ENCODE assay signal across 8 cellular contexts in genomic region chr10:117541909-117542705, GRCh38. TPM values are rescaled to one million over a fixed set of nuclear protein-coding genes. Genes with fewer than 3 reads are reported as not detected.
DNase-seq lines count a peak whose midpoint lies in the region; ATAC-seq and TF ChIP-seq lines count a peak whose summit lies in the region.

No MANE protein-coding gene starts in this region.

- H3K27ac ChIP-seq in coronary artery (peak overlapping the region; percentile 51 to 52), mesendoderm (ENCODE audit: low read depth, low read length) (no peak overlapping the region)

- H3K18ac ChIP-seq in mesendoderm (ENCODE audit: low read length) = no peak overlapping the region

- peaks cover 68% of the 10 kb centered on the region for H3K27me3 ChIP-seq in mesendoderm (ENCODE audit: insufficient read depth, low read length, poor library complexity)

- no peak overlapping the region for H2BK15ac ChIP-seq in mesendoderm (replicated peaks; ENCODE audit: low read depth)

- H3K36me3 ChIP-seq in mesendoderm (ENCODE audit: control insufficient read depth, insufficient read depth, low read length) = no peaks in the 10 kb centered on the region

- no peak overlapping the region for H2BK120ac ChIP-seq in mesendoderm (ENCODE audit: low read depth, low read length)

- H3K56ac ChIP-seq in mesendoderm (ENCODE audit: low read length) = peak overlapping the region; percentile 76

- H2AK5ac ChIP-seq in mesendoderm (ENCODE audit: low read length) = no peak overlapping the region

- H4K5ac ChIP-seq in mesendoderm (ENCODE audit: low read length) = no peak overlapping the region

- no peak overlapping the region for H3K23ac ChIP-seq in mesendoderm (ENCODE audit: low read length)

- peak overlapping the region; percentile 53 for H3K9ac ChIP-seq in mesendoderm (ENCODE audit: low read length)

- H3K4me2 ChIP-seq in mesendoderm (ENCODE audit: low read length) = peak overlapping the region; percentile 80

- DNase-seq in Caki2 (ENCODE audit: low read depth) (peak; percentile 58), NCI-H1048 (lab: John Stamatoyannopoulos, UW) (peak; percentile 76), coronary artery (ENCODE audit: low spot score) (no peak), mesendoderm (peak; percentile 94), NCI-H774 (lab: John Stamatoyannopoulos, UW) (no peak), NAMALWA (ENCODE audit: low spot score) (no peak)
- no peak for DNase-seq in activated CD8-positive, alpha-beta memory T cell treated with anti-CD3 and anti-CD28 coated beads for 24 hours

- no peak for ATAC-seq in HG03354 (IDR thresholded peaks at IDR 0.05; ENCODE audit: poor library complexity, severe bottlenecking, unreplicated experiment)

- no peak overlapping the region for H3K4ac ChIP-seq in mesendoderm (ENCODE audit: low read depth, low read length)

- no peaks in the 10 kb centered on the region for H3K79me1 ChIP-seq in mesendoderm (ENCODE audit: low read length)

- no CpG with 5 or more reads among the region's 62 CpGs for WGBS in mesendoderm (ENCODE audit: extremely low coverage, insufficient coverage, low lambda C conversion rate)

- H3K79me2 ChIP-seq in mesendoderm (ENCODE audit: control insufficient read depth, insufficient read depth, low read length) = no peaks in the 10 kb centered on the region

- peak overlapping the region; percentile 59 for H3K4me3 ChIP-seq in coronary artery
- peak overlapping the region; percentile 39 for H3K4me3 ChIP-seq in mesendoderm (ENCODE audit: low read length)

- no peak overlapping the region for H2BK5ac ChIP-seq in mesendoderm (ENCODE audit: low read length)

- peaks cover 7% of the 10 kb centered on the region for H3K4me1 ChIP-seq in mesendoderm (ENCODE audit: control insufficient read depth, low read depth, low read length)

- TF ChIP-seq CTCF in coronary artery (IDR thresholded peaks at IDR 0.05) = no peak

- in situ Hi-C loops in Caki2 (cut with HindIII; ENCODE audit: low pct_unique_long_range_greater_than_20kb, low sequenced_read_pairs) = no loop called here

- no peak overlapping the region for H4K8ac ChIP-seq in mesendoderm (ENCODE audit: low read depth, low read length)

RNA-seq across cellular contexts. Expression of gene EMX2, which starts 0.4 kb away (rescaled TPM):
- 3.2 TPM in 1 of 2 replicates, not detected in the other for total RNA-seq in Caki2 (2014; rRNA removed; shearing (Covaris generic); ENCODE audit: low replicate concordance)
- polyA plus RNA-seq in mesendoderm (2013, experiment 1 of 2) = 0.04 TPM
- not detected for polyA plus RNA-seq in mesendoderm (2013, experiment 2 of 2)

Comparison
In these comparisons a context has a peak if more than half of its experiments do, and no peak if none do; other contexts are left out.
1. DNase-seq: peak in Caki2 (single experiment), NCI-H1048 (single experiment) and mesendoderm (single experiment); none in coronary artery (single experiment), NCI-H774 (single experiment), activated CD8-positive, alpha-beta memory T cell treated with anti-CD3 and anti-CD28 coated beads for 24 hours (single experiment) and NAMALWA (single experiment).